ENCODE assay signal across 9 cellular contexts in genomic region chr2:30148850-30149249, GRCh38. TPM values are rescaled to one million over a fixed set of nuclear protein-coding genes. Genes with fewer than 3 reads are reported as not detected.
DNase-seq lines count a peak whose midpoint lies in the region; ATAC-seq and TF ChIP-seq lines count a peak whose summit lies in the region.
"Had no signal": no experiment of that assay in that cellular context is flagged by ENCODE, and none has a peak within 500 bp of the region (broad histone marks: within the 10 kb centered on the region; RNA-seq: fewer than 3 reads in every experiment).

No MANE protein-coding gene starts in this region.

- TF ChIP-seq POLR2A in NB4 (IDR thresholded peaks at IDR 0.05; ENCODE audit: extremely low read depth, insufficient read length): no peak

- peak overlapping the region; percentile 75 for H3K27ac Mint-ChIP-seq in endodermal cell

- H3K27me3 ChIP-seq in endodermal cell (ENCODE audit: control insufficient read depth, insufficient read depth, low read length, poor library complexity, severe bottlenecking) (no peaks in the 10 kb centered on the region), psoas muscle (ENCODE audit: insufficient read depth in 3 of 3, low read length in 2 of 3) (no peaks in the 10 kb centered on the region)

- ATAC-seq in psoas muscle: no peak
- ATAC-seq in GM18867 (IDR thresholded peaks at IDR 0.05; ENCODE audit: unreplicated experiment): no peak

- intact Hi-C loops in psoas muscle (cut with DNase I): no loop called here

- no peak for TF ChIP-seq CTCF in GM10266 (IDR thresholded peaks at IDR 0.05; ENCODE audit: control insufficient read depth, insufficient read depth, low read depth, missing control alignments)
- no peak for TF ChIP-seq CTCF in NB4 (IDR thresholded peaks at IDR 0.05; ENCODE audit: low read depth, low read length)
- no peak for TF ChIP-seq CTCF in endodermal cell (conservative IDR thresholded peaks at IDR 0.05)
- no peak for TF ChIP-seq CTCF in psoas muscle (IDR thresholded peaks at IDR 0.05)

- H3K9me3 ChIP-seq in endodermal cell (ENCODE audit: control insufficient read depth, low read length): no peaks in the 10 kb centered on the region
- no peaks in the 10 kb centered on the region for H3K9me3 ChIP-seq in psoas muscle
- H3K9me3 ChIP-seq: HAP-1 had no signal

- H3K4me3 ChIP-seq in NB4 (ENCODE audit: low read depth, low read length) (no peak overlapping the region), endodermal cell (ENCODE audit: low read length) (peak overlapping the region; percentile 95), psoas muscle (peak overlapping the region; percentile 94)

- WGBS in endodermal cell (ENCODE audit: insufficient coverage in 1 of 2, insufficient read length in 1 of 2), 2 experiments: 54 to 65% methylated on average over 3 to 4 of the region's 4 CpGs
- 35 to 54% (median 36%) methylated on average over 4 of the region's 4 CpGs for WGBS in psoas muscle, 3 donors

- H3K36me3 Mint-ChIP-seq in endodermal cell (ENCODE audit: low read depth): peaks cover 16% of the 10 kb centered on the region

- peaks cover 5% of the 10 kb centered on the region for H3K27me3 Mint-ChIP-seq in endodermal cell (ENCODE audit: insufficient read depth)

- H3K27ac ChIP-seq in endodermal cell (ENCODE audit: low read depth, low read length) (no peak overlapping the region), psoas muscle (peak overlapping the region; percentile 100)
- H3K27ac ChIP-seq: RWPE1 had no signal

- DNase-seq in GM10266 (ENCODE audit: extremely low spot score) (peak; percentile 22), NB4 (ENCODE audit: low read depth) (peak; percentile 23), endodermal cell (peak; percentile 47), psoas muscle (no peak), NCI-H1930 (lab: John Stamatoyannopoulos, UW) (no peak), EL (no peak)

- peaks cover 51% of the 10 kb centered on the region for H3K4me1 Mint-ChIP-seq in endodermal cell

- peak overlapping the region; percentile 64 for H3K4me3 Mint-ChIP-seq in endodermal cell

- no peaks in the 10 kb centered on the region for H3K9me3 Mint-ChIP-seq in endodermal cell

- H3K4me1 ChIP-seq in endodermal cell (ENCODE audit: control insufficient read depth, insufficient read depth, low read length) (peaks cover 16% of the 10 kb centered on the region), psoas muscle (peaks cover 36% of the 10 kb centered on the region)

- H3K36me3 ChIP-seq in endodermal cell (ENCODE audit: control insufficient read depth, insufficient read depth, low read length): peaks cover 21% of the 10 kb centered on the region
- peaks cover 5 to 37% of the 10 kb centered on the region in 2 donors for H3K36me3 ChIP-seq in psoas muscle (ENCODE audit: insufficient read depth in 1 of 2, low read depth in 1 of 2)
- H3K36me3 ChIP-seq: HAP-1 had no signal

- H3K9ac ChIP-seq in endodermal cell (ENCODE audit: extremely low read depth, low read length, poor library complexity, severe bottlenecking): peak overlapping the region; percentile 81

RNA-seq across cellular contexts. Expression of gene YPEL5, which starts 2.0 kb away (rescaled TPM):
- total RNA-seq in endodermal cell (10 to 100 TPM; 80.1 to 97.2 TPM), psoas muscle (10 to 100 TPM; 48.0 to 98.0 (median 57.2) TPM)
- 61.2 TPM for polyA plus RNA-seq in endodermal cell (2013, experiment 1 of 2)
- polyA plus RNA-seq in endodermal cell (2013, experiment 2 of 2): 61.6 TPM
- polyA plus RNA-seq in psoas muscle: 10 to 100 TPM; 23.2 to 55.4 (median 42.2) TPM

Comparison
In these comparisons a context has a peak if more than half of its experiments do, and no peak if none do; other contexts are left out.
1. DNase-seq: peak in GM10266 (single experiment), NB4 (single experiment) and endodermal cell (single experiment); none in psoas muscle (0 of 2), NCI-H1930 (0 of 2) and EL (single experiment).